ENCODE assay signal across 8 cellular contexts in genomic region chrX:48511561-48511960, GRCh38. TPM values are rescaled to one million over a fixed set of nuclear protein-coding genes. Genes with fewer than 3 reads are reported as not detected.
DNase-seq lines count a peak whose midpoint lies in the region; ATAC-seq and TF ChIP-seq lines count a peak whose summit lies in the region.

No MANE protein-coding gene starts in this region.

- H4K20me1 ChIP-seq in MM.1S (ENCODE audit: insufficient read depth, low read length), result no peaks in the 10 kb centered on the region

- TF ChIP-seq POLR2A in spleen (IDR thresholded peaks at IDR 0.05), result no peak

- H2AFZ ChIP-seq in MM.1S (ENCODE audit: low read length), result no peak overlapping the region

- no peak overlapping the region for H3K27ac ChIP-seq in MM.1S (ENCODE audit: low read length)
- no peak overlapping the region for H3K27ac ChIP-seq in spleen

- H3F3A ChIP-seq in MM.1S (ENCODE audit: insufficient read depth, low read length), result no peaks in the 10 kb centered on the region

- H3K27me3 Mint-ChIP-seq in activated naive CD4-positive, alpha-beta T cell treated with anti-CD3 and anti-CD28 coated beads, Interleukin-2, amount 50 U/mL, for 24 hours, result no peaks in the 10 kb centered on the region
- no peaks in the 10 kb centered on the region for H3K27me3 Mint-ChIP-seq in activated naive CD4-positive, alpha-beta T cell treated with anti-CD3 and anti-CD28 coated beads for 36 hours (ENCODE audit: low read depth)

- CTCF ChIA-PET in activated naive CD4-positive, alpha-beta T cell treated with anti-CD3 and anti-CD28 coated beads for 36 hours (lab: Charles Lee), result no interaction called here

- no peak overlapping the region for H3K4me2 ChIP-seq in MM.1S (ENCODE audit: low read depth, low read length)

- WGBS in spleen, 5 donors, result 65 to 95% (median 86%) methylated on average over 4 of the region's 4 CpGs

- H3K9ac ChIP-seq in MM.1S (ENCODE audit: low read length), result no peak overlapping the region

- no peaks in the 10 kb centered on the region for H3K9me3 Mint-ChIP-seq in activated naive CD4-positive, alpha-beta T cell treated with anti-CD3 and anti-CD28 coated beads, Interleukin-2, amount 50 U/mL, for 24 hours
- H3K9me3 Mint-ChIP-seq in activated naive CD4-positive, alpha-beta T cell treated with anti-CD3 and anti-CD28 coated beads for 36 hours, result no peaks in the 10 kb centered on the region

- TF ChIP-seq CTCF in MM.1S (IDR thresholded peaks at IDR 0.05; ENCODE audit: low read length) (peak; percentile 18), spleen (IDR thresholded peaks at IDR 0.05 in 8 of 11, conservative IDR thresholded peaks at IDR 0.05 in 3 of 11) (no peak)

- H3K27me3 ChIP-seq in MM.1S (replicated peaks; ENCODE audit: insufficient read depth, low read length), result no peaks in the 10 kb centered on the region
- no peaks in the 10 kb centered on the region for H3K27me3 ChIP-seq in spleen (replicated peaks in 1 of 7)

- H3K27ac Mint-ChIP-seq in activated naive CD4-positive, alpha-beta T cell treated with anti-CD3 and anti-CD28 coated beads, Interleukin-2, amount 50 U/mL, for 24 hours, result no peak overlapping the region
- no peak overlapping the region for H3K27ac Mint-ChIP-seq in activated naive CD4-positive, alpha-beta T cell treated with anti-CD3 and anti-CD28 coated beads for 36 hours

- no peak for DNase-seq in activated naive CD4-positive, alpha-beta T cell treated with anti-CD3 and anti-CD28 coated beads for 36 hours
- DNase-seq in MM.1S, result no peak
- peak; percentile 45 for DNase-seq in dermis blood vessel endothelial cell
- peak; percentile 35 for DNase-seq in spleen
- DNase-seq in NCI-H1105 treated with DMSO at 0.1 percent for 48 hours (lab: John Stamatoyannopoulos, UW), result no peak

- intact Hi-C loops in activated naive CD4-positive, alpha-beta T cell treated with anti-CD3 and anti-CD28 coated beads for 36 hours (cut with micrococcal nuclease), result loop anchor here (5.0 kb wide), 1 partner anchor 429 kb away; no protein-coding TSS in a partner anchor
- intact Hi-C loops in spleen (cut with DNase I; ENCODE audit: low total_unique reads), result no loop called here

- no peaks in the 10 kb centered on the region for H3K9me2 ChIP-seq in MM.1S (replicated peaks; ENCODE audit: insufficient read depth, low read length)

- H3K36me3 Mint-ChIP-seq in activated naive CD4-positive, alpha-beta T cell treated with anti-CD3 and anti-CD28 coated beads, Interleukin-2, amount 50 U/mL, for 24 hours, result peaks cover 3% of the 10 kb centered on the region
- no peaks in the 10 kb centered on the region for H3K36me3 Mint-ChIP-seq in activated naive CD4-positive, alpha-beta T cell treated with anti-CD3 and anti-CD28 coated beads for 36 hours (ENCODE audit: low read depth)

- no peak overlapping the region for H3K4me3 ChIP-seq in MM.1S (ENCODE audit: low read length)
- H3K4me3 ChIP-seq in spleen, result no peak overlapping the region

- peak overlapping the region; percentile 52 for H3K4me3 Mint-ChIP-seq in activated naive CD4-positive, alpha-beta T cell treated with anti-CD3 and anti-CD28 coated beads, Interleukin-2, amount 50 U/mL, for 24 hours
- H3K4me3 Mint-ChIP-seq in activated naive CD4-positive, alpha-beta T cell treated with anti-CD3 and anti-CD28 coated beads for 36 hours, result no peak overlapping the region

- peaks cover 28% of the 10 kb centered on the region for H3K4me1 Mint-ChIP-seq in activated naive CD4-positive, alpha-beta T cell treated with anti-CD3 and anti-CD28 coated beads, Interleukin-2, amount 50 U/mL, for 24 hours
- H3K4me1 Mint-ChIP-seq in activated naive CD4-positive, alpha-beta T cell treated with anti-CD3 and anti-CD28 coated beads for 36 hours (ENCODE audit: low read depth), result peaks cover 13% of the 10 kb centered on the region

- H3K4me1 ChIP-seq in MM.1S (ENCODE audit: low read length), result no peaks in the 10 kb centered on the region
- peaks cover 0 to 18% (median 8%) of the 10 kb centered on the region in 6 donors for H3K4me1 ChIP-seq in spleen

- ATAC-seq in GM18861 (IDR thresholded peaks at IDR 0.05; ENCODE audit: unreplicated experiment) (no peak), GM21619 (IDR thresholded peaks at IDR 0.05; ENCODE audit: unreplicated experiment) (no peak)

- no peaks in the 10 kb centered on the region for H3K36me3 ChIP-seq in MM.1S (replicated peaks; ENCODE audit: insufficient read depth, low read length)
- H3K36me3 ChIP-seq in spleen, result peaks cover 0 to 32% (median 1%) of the 10 kb centered on the region in 6 donors

- no peaks in the 10 kb centered on the region for H3K79me2 ChIP-seq in MM.1S (ENCODE audit: low read length)

- no peaks in the 10 kb centered on the region for H3K9me3 ChIP-seq in MM.1S (replicated peaks; ENCODE audit: insufficient read depth, low read length)
- H3K9me3 ChIP-seq in spleen, result no peaks in the 10 kb centered on the region

RNA-seq across cellular contexts. Expression of gene PORCN, which starts 2.8 kb away (rescaled TPM):
- 1 to 10 TPM; 5.2 to 5.6 TPM for total RNA-seq in activated naive CD4-positive, alpha-beta T cell treated with anti-CD3 and anti-CD28 coated beads for 36 hours
- 4.9 and 7.0 TPM in 2 replicates for total RNA-seq in dermis blood vessel endothelial cell
- total RNA-seq in spleen, result 10 to 100 TPM in 5 of 7 donors, 1 to 10 TPM in 2; 9.8 to 20.8 (median 14.2) TPM
- polyA plus RNA-seq in spleen, result 1 to 10 TPM; 5.0 to 8.8 (median 7.3) TPM

RNA-seq across cellular contexts. Expression of gene EBP, which starts 10.0 kb away (rescaled TPM):
- 100 to 1,000 TPM; 118 to 123 TPM for total RNA-seq in activated naive CD4-positive, alpha-beta T cell treated with anti-CD3 and anti-CD28 coated beads for 36 hours
- 118 and 126 TPM in 2 replicates for total RNA-seq in dermis blood vessel endothelial cell
- total RNA-seq in spleen, result 10 to 100 TPM; 25.1 to 36.3 (median 32.0) TPM
- 10 to 100 TPM; 46.4 to 62.3 (median 57.8) TPM for polyA plus RNA-seq in spleen

RNA-seq across cellular contexts. Expression of gene TBC1D25, which starts 28.0 kb away (rescaled TPM):
- total RNA-seq in activated naive CD4-positive, alpha-beta T cell treated with anti-CD3 and anti-CD28 coated beads for 36 hours, result 10 to 100 TPM; 10.6 to 11.1 TPM
- total RNA-seq in dermis blood vessel endothelial cell (7.8 and 11.6 TPM in 2 replicates), spleen (10 to 100 TPM; 12.4 to 19.1 (median 16.2) TPM)
- polyA plus RNA-seq in spleen, result 1 to 10 TPM; 4.0 to 8.3 (median 6.1) TPM

RNA-seq across cellular contexts. Expression of gene FTSJ1, which starts 35.6 kb away (rescaled TPM):
- total RNA-seq in activated naive CD4-positive, alpha-beta T cell treated with anti-CD3 and anti-CD28 coated beads for 36 hours, result 10 to 100 TPM; 66.2 to 66.8 TPM
- total RNA-seq in dermis blood vessel endothelial cell (45.1 and 56.7 TPM in 2 replicates), spleen (10 to 100 TPM; 27.1 to 58.6 (median 38.5) TPM)
- 10 to 100 TPM; 36.6 to 47.4 (median 41.0) TPM for polyA plus RNA-seq in spleen

RNA-seq across cellular contexts. Expression of gene SLC38A5, which starts 41.5 kb away (rescaled TPM):
- total RNA-seq in activated naive CD4-positive, alpha-beta T cell treated with anti-CD3 and anti-CD28 coated beads for 36 hours, result 10 to 100 TPM; 45.0 to 45.8 TPM
- total RNA-seq in dermis blood vessel endothelial cell, result 10.6 and 24.2 TPM in 2 replicates
- 10 to 100 TPM; 11.3 to 57.4 (median 21.1) TPM for total RNA-seq in spleen
- polyA plus RNA-seq in spleen, result 10 to 100 TPM; 20.2 to 30.4 (median 23.5) TPM

Comparison
In these comparisons a context has a peak if more than half of its experiments do, and no peak if none do; other contexts are left out.
1. DNase-seq: peak in dermis blood vessel endothelial cell (single experiment) and spleen (single experiment); none in activated naive CD4-positive, alpha-beta T cell treated with anti-CD3 and anti-CD28 coated beads for 36 hours (single experiment), MM.1S (single experiment) and NCI-H1105 treated with DMSO at 0.1 percent for 48 hours (single experiment).